9 cellular contexts compared by ENCODE assay signal in genomic region chr10:71323407-71323806, GRCh38. TPM values are rescaled to one million over a fixed set of nuclear protein-coding genes. Genes with fewer than 3 reads are reported as not detected.
DNase-seq lines count a peak whose midpoint lies in the region; ATAC-seq, FAIRE-seq and TF ChIP-seq lines count a peak whose summit lies in the region.
"Had no signal": no experiment of that assay in that cellular context is flagged by ENCODE, and none has a peak within 500 bp of the region (broad histone marks: within the 10 kb centered on the region; RNA-seq: fewer than 3 reads in every experiment).

No MANE protein-coding gene starts in this region.

- peaks cover 13% of the 10 kb centered on the region for H3K36me3 Mint-ChIP-seq in endothelial cell (ENCODE audit: low read depth, unreplicated experiment)
- peaks cover 10% of the 10 kb centered on the region for H3K36me3 Mint-ChIP-seq in T-helper 17 cell (ENCODE audit: low read depth)

- peak; percentile 43 to 50 for DNase-seq in A549 (ENCODE audit: low read depth in 1 of 2, low spot score in 1 of 2)
- peak; percentile 17 for DNase-seq in Daoy (ENCODE audit: low read depth)
- peak; percentile 47 for DNase-seq in NCI-H2227 (lab: John Stamatoyannopoulos, UW; ENCODE audit: unreplicated experiment)
- DNase-seq in endothelial cell (ENCODE audit: low spot score), result no peak
- DNase-seq in KBM-7, result no peak
- DNase-seq in T-helper 17 cell, result no peak
- no peak for DNase-seq in frontal cortex (ENCODE audit: low spot score in 2 of 2)
- DNase-seq: activated T-cell treated with anti-CD3 and anti-CD28 coated beads for 4 hours had no signal

- peaks cover 15% of the 10 kb centered on the region for H3K4me1 Mint-ChIP-seq in endothelial cell (ENCODE audit: unreplicated experiment)
- peaks cover 23% of the 10 kb centered on the region for H3K4me1 Mint-ChIP-seq in T-helper 17 cell

- H3K9me3 Mint-ChIP-seq in endothelial cell (ENCODE audit: unreplicated experiment), result no peaks in the 10 kb centered on the region

- H3K4me3 ChIP-seq in A549, result no peak overlapping the region

- H3K27ac Mint-ChIP-seq in endothelial cell (ENCODE audit: unreplicated experiment) (no peak overlapping the region), T-helper 17 cell (no peak overlapping the region)

- peak overlapping the region; percentile 40 for H3K4me3 Mint-ChIP-seq in endothelial cell (ENCODE audit: unreplicated experiment)
- no peak overlapping the region for H3K4me3 Mint-ChIP-seq in T-helper 17 cell

- no peak for TF ChIP-seq POLR2A in A549 (IDR thresholded peaks at IDR 0.05; ENCODE audit: low read length)

- FAIRE-seq in A549 (lab: Jason Lieb, UNC) (no peak), frontal cortex (lab: Jason Lieb, UNC) (no peak)

- ATAC-seq in A549, result peak in 1 of 2 experiments; percentile 39; a peak in 2 of 6 replicates
- no peak for ATAC-seq in esophagus mucosa
- ATAC-seq in T-helper 17 cell, result no peak

- TF ChIP-seq EP300 in A549 (IDR thresholded peaks at IDR 0.05), result no peak

- H3K27me3 Mint-ChIP-seq in endothelial cell (ENCODE audit: unreplicated experiment) (peaks cover 5% of the 10 kb centered on the region), T-helper 17 cell (no peaks in the 10 kb centered on the region)

- POLR2A ChIA-PET in A549 (lab: Yijun Ruan, JAX), result no interaction called here

- in situ Hi-C loops in KBM-7 (cut with MboI; ENCODE audit: low pct_unique_long_range_greater_than_20kb, low sequenced_read_pairs), result loop anchor here (10.0 kb wide), 1 partner anchor 51 kb away; no protein-coding TSS in a partner anchor

- CTCF ChIA-PET in A549 (lab: Yijun Ruan, JAX), result interaction anchor here (1.2 to 44.0 kb wide), 6 partner anchors 8 to 246 kb away, joined by 3 to 977 read pairs (median 4); partner anchors contain the start of gene CDH23

- H3K9me3 ChIP-seq in A549 (no peaks in the 10 kb centered on the region), T-helper 17 cell (ENCODE audit: control insufficient read depth, low read length, poor library complexity, severe bottlenecking) (no peaks in the 10 kb centered on the region)

- H3K4me1 ChIP-seq in A549, result peaks cover 11% of the 10 kb centered on the region

- 83% methylated on average over 4 of the region's 4 CpGs for WGBS in A549 (ENCODE audit: missing lambda C conversion rate)

- no peak overlapping the region for H3K4me2 ChIP-seq in A549

- no peak for TF ChIP-seq RAD21 in A549 (conservative IDR thresholded peaks at IDR 0.05 in 1 of 2, IDR thresholded peaks at IDR 0.05 in 1 of 2)

- H3K27ac ChIP-seq in A549, result no peak overlapping the region

- TF ChIP-seq CTCF in A549 (IDR thresholded peaks at IDR 0.05) (no peak), endothelial cell (IDR thresholded peaks at IDR 0.05; ENCODE audit: unreplicated experiment) (no peak)

TF ChIP-seq in A549, 52 proteins besides CTCF, POLR2A, EP300 and RAD21:
- TF ChIP-seq PBX3 (IDR thresholded peaks at IDR 0.05) (no peak), USF2 (IDR thresholded peaks at IDR 0.05) (peak; percentile 83)

RNA-seq across cellular contexts. Expression of gene SLC29A3, which starts 4.3 kb away (rescaled TPM):
- polyA plus RNA-seq in A549 (2011; rRNA removed) (7.2 and 12.6 TPM in 2 replicates), A549 (2017; fragmentation: RNase III; extraction: RNeasy Plus Mini Kit Qiagen cat#74134 plus additional on column Dnase treatment) (9.9 to 11.4 TPM (median 10.2 TPM) in 3 replicates)
- 9.7 and 14.7 TPM in 2 replicates for polyA plus RNA-seq in A549 (2012; cell fraction: cytosol; rRNA removed)
- 14.0 and 15.5 TPM in 2 replicates for polyA plus RNA-seq in A549 (2012; cell fraction: nucleus; rRNA removed)
- 16.2 and 18.7 TPM in 2 replicates for polyA minus RNA-seq in A549 (2011; rRNA and poly(A)+ RNA removed)
- total RNA-seq in Daoy (2014; rRNA removed; shearing (Covaris generic)), result 0.63 and 1.3 TPM in 2 replicates
- total RNA-seq in endothelial cell (ENCODE audit: unreplicated experiment) (11.7 TPM), esophagus mucosa (0.92 TPM), T-helper 17 cell (1 to 10 TPM; 3.2 to 3.3 TPM), frontal cortex (1.2 TPM)

Comparison
In these comparisons a context has a peak if more than half of its experiments do, and no peak if none do; other contexts are left out.
1. DNase-seq: peak in A549 (2 of 2), Daoy (single experiment) and NCI-H2227 (single experiment); none in endothelial cell (single experiment), KBM-7 (single experiment), T-helper 17 cell (0 of 3) and frontal cortex (0 of 2).